In genomic region chr1:85109475-85109874, GRCh38 we compare ENCODE assay signal across 8 cellular contexts.
DNase-seq lines count a peak whose midpoint lies in the region; ATAC-seq, FAIRE-seq and TF ChIP-seq lines count a peak whose summit lies in the region.

No MANE protein-coding gene starts in this region.

- ATAC-seq in CD8-positive, alpha-beta T cell = peak; percentile 81
- peak; percentile 86 for ATAC-seq in GM19043 (IDR thresholded peaks at IDR 0.05; ENCODE audit: low read depth, unreplicated experiment)
- peak; percentile 65 to 72 for ATAC-seq in activated naive CD4-positive, alpha-beta T cell treated with anti-CD3 and anti-CD28 coated beads, Interleukin-2, amount 50 U/mL, for 72 hours
- no peak for ATAC-seq in HG03097 (IDR thresholded peaks at IDR 0.05; ENCODE audit: low FRiP score, unreplicated experiment)

- no peaks in the 10 kb centered on the region for H3K9me3 Mint-ChIP-seq in CD8-positive, alpha-beta T cell
- no peaks in the 10 kb centered on the region for H3K9me3 Mint-ChIP-seq in activated naive CD4-positive, alpha-beta T cell treated with anti-CD3 and anti-CD28 coated beads, Interleukin-2, amount 50 U/mL, for 72 hours

- H2AFZ ChIP-seq in OCI-LY7 (ENCODE audit: low read length) = no peak overlapping the region

- H3K27me3 ChIP-seq in CD8-positive, alpha-beta T cell (ENCODE audit: insufficient read depth, low read length) = no peaks in the 10 kb centered on the region
- no peaks in the 10 kb centered on the region for H3K27me3 ChIP-seq in cardiac muscle cell

- no peak overlapping the region for H3K4me2 ChIP-seq in OCI-LY7 (ENCODE audit: low read length)

- no TSS peak for BruUV-seq in OCI-LY7 (replicated peaks; lab: Mats Ljungman, UMichigan)

- H3K36me3 ChIP-seq in CD8-positive, alpha-beta T cell (ENCODE audit: insufficient read depth, low read length) = no peaks in the 10 kb centered on the region
- H3K36me3 ChIP-seq in OCI-LY7 (ENCODE audit: insufficient read depth, low read length) = no peaks in the 10 kb centered on the region
- no peaks in the 10 kb centered on the region for H3K36me3 ChIP-seq in cardiac muscle cell

- no peaks in the 10 kb centered on the region; the same call in 1 of the 2 replicates for H4K20me1 ChIP-seq in OCI-LY7 (ENCODE audit: insufficient read depth, low read length)

- no peaks in the 10 kb centered on the region for H3K79me2 ChIP-seq in OCI-LY7 (ENCODE audit: insufficient read depth, low read depth, low read length)

- DNase-seq in CD8-positive, alpha-beta T cell = peak in 5 of 7 experiments; percentile 6 to 59 (median 33)
- peak; percentile 66 for DNase-seq in HTR-8/SVneo (ENCODE audit: insufficient read length, low spot score)
- peak; percentile 10 for DNase-seq in OCI-LY7 (ENCODE audit: low spot score)
- DNase-seq in activated naive CD4-positive, alpha-beta T cell treated with anti-CD3 and anti-CD28 coated beads, Interleukin-2, amount 50 U/mL, for 72 hours (ENCODE audit: low spot score in 2 of 2) = peak in 1 of 2 donors; percentile 17
- DNase-seq in cardiac muscle cell (ENCODE audit: low read depth in 1 of 2, low spot score in 1 of 2) = peak; percentile 82
- DNase-seq in retina = peak; percentile 43

- no peaks in the 10 kb centered on the region for H3K4me1 Mint-ChIP-seq in CD8-positive, alpha-beta T cell (ENCODE audit: low read depth)

- POLR2A ChIA-PET in CD8-positive, alpha-beta T cell (lab: Charles Lee) = interaction anchor here (0.8 to 1.9 kb wide), 2 partner anchors 14 to 91 kb away, joined by 5 read pairs; partner anchors contain the start of gene SYDE2
- POLR2A ChIA-PET in OCI-LY7 (lab: Charles Lee) = no interaction called here

- H3K9me2 ChIP-seq in OCI-LY7 (ENCODE audit: insufficient read depth, low read length) = no peaks in the 10 kb centered on the region

- no peak overlapping the region for H3K27ac Mint-ChIP-seq in CD8-positive, alpha-beta T cell
- H3K27ac Mint-ChIP-seq in activated naive CD4-positive, alpha-beta T cell treated with anti-CD3 and anti-CD28 coated beads, Interleukin-2, amount 50 U/mL, for 72 hours = no peak overlapping the region

- no peak overlapping the region for H3K27ac ChIP-seq in CD8-positive, alpha-beta T cell (ENCODE audit: low read depth, low read length)
- H3K27ac ChIP-seq in OCI-LY7 (ENCODE audit: low read depth, low read length, poor library complexity, severe bottlenecking) (no peak overlapping the region), cardiac muscle cell (no peak overlapping the region)

- no peaks in the 10 kb centered on the region for H3K36me3 Mint-ChIP-seq in CD8-positive, alpha-beta T cell
- no peaks in the 10 kb centered on the region for H3K36me3 Mint-ChIP-seq in activated naive CD4-positive, alpha-beta T cell treated with anti-CD3 and anti-CD28 coated beads, Interleukin-2, amount 50 U/mL, for 72 hours

- H3K27me3 Mint-ChIP-seq in CD8-positive, alpha-beta T cell (ENCODE audit: low read depth) = peaks cover 3% of the 10 kb centered on the region

- H3K9me3 ChIP-seq in CD8-positive, alpha-beta T cell (ENCODE audit: low read length) = no peaks in the 10 kb centered on the region
- H3K9me3 ChIP-seq in OCI-LY7 (ENCODE audit: low read length) (no peaks in the 10 kb centered on the region), cardiac muscle cell (ENCODE audit: low read depth) (no peaks in the 10 kb centered on the region)

- TF ChIP-seq CTCF in CD8-positive, alpha-beta T cell (IDR thresholded peaks at IDR 0.05) = peak; percentile 68
- TF ChIP-seq CTCF in OCI-LY7 (conservative IDR thresholded peaks at IDR 0.05; ENCODE audit: low read length) (peak; percentile 59), cardiac muscle cell (IDR thresholded peaks at IDR 0.05; ENCODE audit: low read depth, low read length) (peak; percentile 89)

- no peak overlapping the region for H3K4me3 ChIP-seq in CD8-positive, alpha-beta T cell (ENCODE audit: low read depth, low read length)
- H3K4me3 ChIP-seq in OCI-LY7 (ENCODE audit: low read depth, low read length, poor library complexity, severe bottlenecking) = no peak overlapping the region
- no peak overlapping the region for H3K4me3 ChIP-seq in cardiac muscle cell

- intact Hi-C loops in CD8-positive, alpha-beta T cell (cut with DNase I, micrococcal nuclease) = loop anchor here (1.0 to 5.0 kb wide), 5 partner anchors 131 to 167 kb away; partner anchors contain the start of gene C1orf52 (in 1 of the 2)
- intact Hi-C loops in OCI-LY7 (cut with micrococcal nuclease; ENCODE audit: unreplicated experiment) = no loop called here

- H3K4me1 ChIP-seq in CD8-positive, alpha-beta T cell (ENCODE audit: insufficient read depth, low read length) = no peaks in the 10 kb centered on the region
- H3K4me1 ChIP-seq in OCI-LY7 (ENCODE audit: insufficient read depth, low read length, poor library complexity, severe bottlenecking) (no peaks in the 10 kb centered on the region), cardiac muscle cell (ENCODE audit: low read depth) (no peaks in the 10 kb centered on the region)

- peak; percentile 54 for FAIRE-seq in HTR-8/SVneo (lab: Jason Lieb, UNC)

- H3K4me3 Mint-ChIP-seq in CD8-positive, alpha-beta T cell = no peak overlapping the region

- CTCF ChIA-PET in CD8-positive, alpha-beta T cell (lab: Charles Lee) = interaction anchor here (0.6 to 3.3 kb wide), 18 partner anchors 65 to 186 kb away, joined by 3 to 43 read pairs (median 4); partner anchors contain the start of gene C1orf52
- CTCF ChIA-PET in OCI-LY7 (lab: Charles Lee; ENCODE audit: unreplicated experiment) = interaction anchor here (0.7 kb wide), 1 partner anchor 72 kb away, joined by 3 read pairs; no protein-coding TSS in a partner anchor
